In genomic region chr15:91867581-91868026, GRCh38 we compare ENCODE assay signal across 10 cellular contexts. TPM values are rescaled to one million over a fixed set of nuclear protein-coding genes. Genes with fewer than 3 reads are reported as not detected.
DNase-seq lines count a peak whose midpoint lies in the region; ATAC-seq and TF ChIP-seq lines count a peak whose summit lies in the region.
"Had no signal": no experiment of that assay in that cellular context is flagged by ENCODE, and none has a peak within 500 bp of the region (broad histone marks: within the 10 kb centered on the region; RNA-seq: fewer than 3 reads in every experiment).

No MANE protein-coding gene starts in this region.

- H3K4me1 Mint-ChIP-seq in activated naive CD8-positive, alpha-beta T cell treated with anti-CD3 and anti-CD28 coated beads, Interleukin-2, amount 10 ng/mL, durations not matched to agents 7 days and 5 days, result peaks cover 72% of the 10 kb centered on the region
- H3K4me1 Mint-ChIP-seq in activated naive CD8-positive, alpha-beta T cell treated with anti-CD3 and anti-CD28 coated beads for 36 hours, result peaks cover 63% of the 10 kb centered on the region
- H3K4me1 Mint-ChIP-seq in dendritic cell treated with granulocyte-macrophage colony-stimulating factor and Interleukin-4, amounts not matched to agents 40 ng/mL and 50 ng/mL, for 4 days (ENCODE audit: low read depth), result peaks cover 87% of the 10 kb centered on the region

- H3K27ac ChIP-seq in mesodermal cell (ENCODE audit: low read depth, low read length, severe bottlenecking), result peak overlapping the region; percentile 66
- H3K27ac ChIP-seq in vagina, result peak overlapping the region; percentile 78

- no peak overlapping the region for H3K4me3 ChIP-seq in mesodermal cell (ENCODE audit: extremely low read depth, insufficient read depth, low read length, poor library complexity, severe bottlenecking)
- H3K4me3 ChIP-seq in vagina, result no peak overlapping the region

- no peaks in the 10 kb centered on the region for H3K27me3 ChIP-seq in vagina

- 52 to 71% methylated on average over 5 to 8 of the region's 8 CpGs for WGBS in mesodermal cell (ENCODE audit: insufficient coverage in 2 of 2), 2 experiments

- no peak for TF ChIP-seq POLR2A in vagina (IDR thresholded peaks at IDR 0.05)

- intact Hi-C loops in dendritic cell treated with granulocyte-macrophage colony-stimulating factor and Interleukin-4, amounts not matched to agents 40 ng/mL and 50 ng/mL, for 4 days (cut with micrococcal nuclease), result no loop called here
- intact Hi-C loops in vagina (cut with DNase I), result loop anchor here (10.0 kb wide), 1 partner anchor 157 kb away; no protein-coding TSS in a partner anchor

- H3K4me1 ChIP-seq in mesodermal cell (ENCODE audit: control insufficient read depth, insufficient read depth, low read length, poor library complexity, severe bottlenecking) (peaks cover 31% of the 10 kb centered on the region), vagina (peaks cover 76% of the 10 kb centered on the region)

- peaks cover 10% of the 10 kb centered on the region for H3K27me3 Mint-ChIP-seq in activated naive CD8-positive, alpha-beta T cell treated with anti-CD3 and anti-CD28 coated beads, Interleukin-2, amount 10 ng/mL, durations not matched to agents 7 days and 5 days
- peaks cover 19% of the 10 kb centered on the region for H3K27me3 Mint-ChIP-seq in activated naive CD8-positive, alpha-beta T cell treated with anti-CD3 and anti-CD28 coated beads for 36 hours
- H3K27me3 Mint-ChIP-seq in dendritic cell treated with granulocyte-macrophage colony-stimulating factor and Interleukin-4, amounts not matched to agents 40 ng/mL and 50 ng/mL, for 4 days, result no peaks in the 10 kb centered on the region

- peaks cover 3% of the 10 kb centered on the region for H3K9me3 Mint-ChIP-seq in activated naive CD8-positive, alpha-beta T cell treated with anti-CD3 and anti-CD28 coated beads, Interleukin-2, amount 10 ng/mL, durations not matched to agents 7 days and 5 days
- no peaks in the 10 kb centered on the region for H3K9me3 Mint-ChIP-seq in activated naive CD8-positive, alpha-beta T cell treated with anti-CD3 and anti-CD28 coated beads for 36 hours
- no peaks in the 10 kb centered on the region for H3K9me3 Mint-ChIP-seq in dendritic cell treated with granulocyte-macrophage colony-stimulating factor and Interleukin-4, amounts not matched to agents 40 ng/mL and 50 ng/mL, for 4 days

- no peaks in the 10 kb centered on the region for H3K36me3 ChIP-seq in mesodermal cell (ENCODE audit: control insufficient read depth, insufficient read depth, low read length)
- no peaks in the 10 kb centered on the region for H3K36me3 ChIP-seq in vagina

- peak overlapping the region; percentile 23 for H3K4me3 Mint-ChIP-seq in activated naive CD8-positive, alpha-beta T cell treated with anti-CD3 and anti-CD28 coated beads, Interleukin-2, amount 10 ng/mL, durations not matched to agents 7 days and 5 days
- no peak overlapping the region for H3K4me3 Mint-ChIP-seq in activated naive CD8-positive, alpha-beta T cell treated with anti-CD3 and anti-CD28 coated beads for 36 hours
- H3K4me3 Mint-ChIP-seq in dendritic cell treated with granulocyte-macrophage colony-stimulating factor and Interleukin-4, amounts not matched to agents 40 ng/mL and 50 ng/mL, for 4 days, result peak overlapping the region; percentile 55

- H3K9me3 ChIP-seq in mesodermal cell (ENCODE audit: control insufficient read depth, low read length) (no peaks in the 10 kb centered on the region), vagina (no peaks in the 10 kb centered on the region)

- POLR2A ChIA-PET in activated naive CD8-positive, alpha-beta T cell treated with anti-CD3 and anti-CD28 coated beads, Interleukin-2, amount 10 ng/mL, durations not matched to agents 7 days and 5 days (lab: Charles Lee), result interaction anchor here (1.6 kb wide), 1 partner anchor 14 kb away, joined by 4 read pairs; the partner anchor contains the start of gene SLCO3A1

- H3K36me3 Mint-ChIP-seq in activated naive CD8-positive, alpha-beta T cell treated with anti-CD3 and anti-CD28 coated beads, Interleukin-2, amount 10 ng/mL, durations not matched to agents 7 days and 5 days, result peaks cover 10% of the 10 kb centered on the region
- peaks cover 4% of the 10 kb centered on the region for H3K36me3 Mint-ChIP-seq in activated naive CD8-positive, alpha-beta T cell treated with anti-CD3 and anti-CD28 coated beads for 36 hours
- H3K36me3 Mint-ChIP-seq in dendritic cell treated with granulocyte-macrophage colony-stimulating factor and Interleukin-4, amounts not matched to agents 40 ng/mL and 50 ng/mL, for 4 days (ENCODE audit: low read depth), result peaks cover 11% of the 10 kb centered on the region

- no peak overlapping the region for H3K27ac Mint-ChIP-seq in activated naive CD8-positive, alpha-beta T cell treated with anti-CD3 and anti-CD28 coated beads, Interleukin-2, amount 10 ng/mL, durations not matched to agents 7 days and 5 days
- no peak overlapping the region for H3K27ac Mint-ChIP-seq in activated naive CD8-positive, alpha-beta T cell treated with anti-CD3 and anti-CD28 coated beads for 36 hours
- H3K27ac Mint-ChIP-seq in dendritic cell treated with granulocyte-macrophage colony-stimulating factor and Interleukin-4, amounts not matched to agents 40 ng/mL and 50 ng/mL, for 4 days, result peak overlapping the region; percentile 79

- DNase-seq in activated naive CD8-positive, alpha-beta T cell treated with anti-CD3 and anti-CD28 coated beads, Interleukin-2, amount 10 ng/mL, durations not matched to agents 7 days and 5 days, result no peak
- DNase-seq in activated naive CD8-positive, alpha-beta T cell treated with anti-CD3 and anti-CD28 coated beads for 36 hours, result no peak
- DNase-seq in vagina (ENCODE audit: extremely low spot score in 2 of 2), result peak; percentile 95
- no peak for DNase-seq in NK-92 treated with Interleukin-12 subunit alpha and Interleukin-12 subunit beta, amount 100 ng/mL, for 24 hours (lab: John Stamatoyannopoulos, UW)
- DNase-seq in NCI-H1092 treated with DMSO at 0.1 percent for 48 hours (lab: John Stamatoyannopoulos, UW), result no peak
- DNase-seq in T-helper 9 cell, result no peak
- DNase-seq: erythroblast; stimulated activated CD8-positive, alpha-beta memory T cell treated with anti-CD3 and anti-CD28 coated beads, Interleukin-4, amount 100 ng/mL, for 48 hours had no signal

- no peak for TF ChIP-seq CTCF in vagina (IDR thresholded peaks at IDR 0.05)

- ATAC-seq in activated naive CD8-positive, alpha-beta T cell treated with anti-CD3 and anti-CD28 coated beads, Interleukin-2, amount 10 ng/mL, durations not matched to agents 7 days and 5 days (ENCODE audit: low read depth), result no peak

RNA-seq across cellular contexts. Expression of gene SLCO3A1, which starts 14.1 kb away (rescaled TPM):
- 10 to 100 TPM; 29.2 to 29.5 TPM for total RNA-seq in activated naive CD8-positive, alpha-beta T cell treated with anti-CD3 and anti-CD28 coated beads, Interleukin-2, amount 10 ng/mL, durations not matched to agents 7 days and 5 days
- 1 to 10 TPM; 2.0 to 2.7 TPM for total RNA-seq in activated naive CD8-positive, alpha-beta T cell treated with anti-CD3 and anti-CD28 coated beads for 36 hours
- polyA plus RNA-seq in mesodermal cell (2013, experiment 1 of 2), result 11.4 TPM
- 9.7 TPM for polyA plus RNA-seq in mesodermal cell (2013, experiment 2 of 2)
- total RNA-seq in vagina, result 65.8 TPM

Comparison
In these comparisons a context has a peak if more than half of its experiments do, and no peak if none do; other contexts are left out.
1. RNA of gene SLCO3A1, which starts 14.1 kb away (total RNA-seq): 65.8 TPM in vagina (single experiment) and 29.2 to 29.5 TPM in activated naive CD8-positive, alpha-beta T cell treated with anti-CD3 and anti-CD28 coated beads, Interleukin-2, amount 10 ng/mL, durations not matched to agents 7 days and 5 days; 2.0 to 2.7 TPM in activated naive CD8-positive, alpha-beta T cell treated with anti-CD3 and anti-CD28 coated beads for 36 hours; every median in the first group is over 4 times any median in the second.
2. DNase-seq: peak in vagina (2 of 2); none in activated naive CD8-positive, alpha-beta T cell treated with anti-CD3 and anti-CD28 coated beads, Interleukin-2, amount 10 ng/mL, durations not matched to agents 7 days and 5 days (single experiment), activated naive CD8-positive, alpha-beta T cell treated with anti-CD3 and anti-CD28 coated beads for 36 hours (single experiment), NK-92 treated with Interleukin-12 subunit alpha and Interleukin-12 subunit beta, amount 100 ng/mL, for 24 hours (single experiment), NCI-H1092 treated with DMSO at 0.1 percent for 48 hours (single experiment) and T-helper 9 cell (single experiment).